In the genomic region with DNA sequence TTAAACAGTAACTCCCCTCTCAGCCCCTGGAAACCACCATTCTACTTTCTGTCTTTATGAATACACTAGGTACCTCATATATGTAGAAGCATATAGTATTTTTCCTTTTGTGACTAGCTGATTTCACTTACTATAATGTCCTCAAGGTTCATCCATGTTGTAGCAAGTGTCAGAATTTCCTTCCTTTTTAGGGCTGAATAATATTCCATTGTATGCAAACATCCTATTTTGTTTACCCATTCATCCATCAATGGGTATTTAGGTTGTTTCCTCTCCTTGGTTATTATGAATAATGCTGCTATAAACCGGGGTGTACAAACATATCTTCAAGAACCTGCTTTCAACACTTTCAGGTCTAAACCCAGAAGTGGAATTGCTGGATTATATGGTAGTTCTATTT, we compare ENCODE assay signal across 1 cellular context.
A peak's percentile ranks its signal among the peaks of the same experiment; 100 is the strongest.
TF ChIP-seq lines count a peak whose summit lies in the region.

No MANE protein-coding gene starts in this region.

TF ChIP-seq in K562, 482 proteins besides CTCF, POLR2A, EP300 and RAD21 (continued from another document):
- TF ChIP-seq, protein P1, sequence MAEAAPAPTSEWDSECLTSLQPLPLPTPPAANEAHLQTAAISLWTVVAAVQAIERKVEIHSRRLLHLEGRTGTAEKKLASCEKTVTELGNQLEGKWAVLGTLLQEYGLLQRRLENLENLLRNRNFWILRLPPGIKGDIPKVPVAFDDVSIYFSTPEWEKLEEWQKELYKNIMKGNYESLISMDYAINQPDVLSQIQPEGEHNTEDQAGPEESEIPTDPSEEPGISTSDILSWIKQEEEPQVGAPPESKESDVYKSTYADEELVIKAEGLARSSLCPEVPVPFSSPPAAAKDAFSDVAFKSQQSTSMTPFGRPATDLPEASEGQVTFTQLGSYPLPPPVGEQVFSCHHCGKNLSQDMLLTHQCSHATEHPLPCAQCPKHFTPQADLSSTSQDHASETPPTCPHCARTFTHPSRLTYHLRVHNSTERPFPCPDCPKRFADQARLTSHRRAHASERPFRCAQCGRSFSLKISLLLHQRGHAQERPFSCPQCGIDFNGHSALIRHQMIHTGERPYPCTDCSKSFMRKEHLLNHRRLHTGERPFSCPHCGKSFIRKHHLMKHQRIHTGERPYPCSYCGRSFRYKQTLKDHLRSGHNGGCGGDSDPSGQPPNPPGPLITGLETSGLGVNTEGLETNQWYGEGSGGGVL (CRISPR knock-in tag; IDR thresholded peaks at IDR 0.05), result no peak
- TF ChIP-seq DPF2 (IDR thresholded peaks at IDR 0.05), result no peak
- TF ChIP-seq, protein P2, sequence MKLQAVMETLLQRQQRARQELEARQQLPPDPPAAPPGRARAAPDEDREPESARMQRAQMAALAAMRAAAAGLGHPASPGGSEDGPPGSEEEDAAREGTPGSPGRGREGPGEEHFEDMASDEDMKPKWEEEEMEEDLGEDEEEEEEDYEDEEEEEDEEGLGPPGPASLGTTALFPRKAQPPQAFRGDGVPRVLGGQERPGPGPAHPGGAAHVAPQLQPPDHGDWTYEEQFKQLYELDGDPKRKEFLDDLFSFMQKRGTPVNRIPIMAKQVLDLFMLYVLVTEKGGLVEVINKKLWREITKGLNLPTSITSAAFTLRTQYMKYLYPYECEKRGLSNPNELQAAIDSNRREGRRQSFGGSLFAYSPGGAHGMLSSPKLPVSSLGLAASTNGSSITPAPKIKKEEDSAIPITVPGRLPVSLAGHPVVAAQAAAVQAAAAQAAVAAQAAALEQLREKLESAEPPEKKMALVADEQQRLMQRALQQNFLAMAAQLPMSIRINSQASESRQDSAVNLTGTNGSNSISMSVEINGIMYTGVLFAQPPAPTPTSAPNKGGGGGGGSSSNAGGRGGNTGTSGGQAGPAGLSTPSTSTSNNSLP (IDR thresholded peaks at IDR 0.05; ENCODE audit: borderline replicate concordance, low read depth, low read length), result no peak
- TF ChIP-seq, protein P3, sequence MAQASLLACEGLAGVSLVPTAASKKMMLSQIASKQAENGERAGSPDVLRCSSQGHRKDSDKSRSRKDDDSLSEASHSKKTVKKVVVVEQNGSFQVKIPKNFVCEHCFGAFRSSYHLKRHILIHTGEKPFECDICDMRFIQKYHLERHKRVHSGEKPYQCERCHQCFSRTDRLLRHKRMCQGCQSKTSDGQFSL (CRISPR knock-in tag; IDR thresholded peaks at IDR 0.05), result no peak
- TF ChIP-seq, protein P3 (tag; IDR thresholded peaks at IDR 0.05), result no peak
- no peak for TF ChIP-seq HDAC6 (IDR thresholded peaks at IDR 0.05; ENCODE audit: low read depth, low read length)
- TF ChIP-seq RBM25 (IDR thresholded peaks at IDR 0.05; ENCODE audit: low read depth, low read length, severe bottlenecking), result peak; percentile 5
- TF ChIP-seq ZNF146 (CRISPR knock-in tag; IDR thresholded peaks at IDR 0.05; ENCODE audit: unreplicated experiment), result peak; percentile 59
